In the genomic region with DNA sequence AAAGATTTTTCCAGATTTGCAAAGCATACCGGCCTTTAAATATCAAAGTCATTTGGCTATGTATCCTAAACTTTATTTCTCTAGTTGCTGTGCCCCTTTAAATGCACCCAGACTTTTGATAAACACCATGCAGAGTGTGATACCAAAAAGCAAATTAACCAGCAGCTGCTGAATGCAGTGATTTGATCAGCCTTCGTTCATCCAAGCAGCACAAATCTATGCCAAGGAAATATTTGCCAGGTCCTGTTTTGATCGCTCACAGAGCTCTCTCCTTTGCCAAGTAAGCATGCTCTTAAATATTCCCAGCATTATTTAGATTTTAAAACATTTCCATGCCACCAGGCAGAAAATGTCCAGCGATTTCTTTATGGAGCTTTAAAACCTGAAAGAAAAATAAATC, we compare ENCODE assay signal across 20 cellular contexts. TPM values are rescaled to one million over a fixed set of nuclear protein-coding genes. Genes with fewer than 3 reads are reported as not detected.
"Had no signal": no experiment of that assay in that cellular context is flagged by ENCODE, and none has a peak within 500 bp of the region (broad histone marks: within the 10 kb centered on the region; RNA-seq: fewer than 3 reads in every experiment).

No MANE protein-coding gene starts in this region.

- H3K27me3 ChIP-seq: body of pancreas, hepatocyte, right atrium auricular region, thyroid gland had no signal

- H3K4me3 Mint-ChIP-seq: activated naive CD4-positive, alpha-beta T cell treated with anti-CD3 and anti-CD28 coated beads for 36 hours; dendritic cell treated with granulocyte-macrophage colony-stimulating factor and Interleukin-4, amounts not matched to agents 40 ng/mL and 50 ng/mL, for 4 days; natural killer cell; T-helper 1 cell treated with Interleukin-12 subunit alpha and Interleukin-12 subunit beta and Interleukin-4 antibody, amounts not matched to agents 30 μg/mL and 1 μg/mL, for 36 hours had no signal

- H3K36me3 ChIP-seq: right atrium auricular region, thyroid gland had no signal

- ATAC-seq: body of pancreas, natural killer cell had no signal

- H3K4me3 ChIP-seq: body of pancreas, hepatocyte, right atrium auricular region, thyroid gland had no signal

- H3K27me3 Mint-ChIP-seq: dendritic cell treated with granulocyte-macrophage colony-stimulating factor and Interleukin-4, amounts not matched to agents 40 ng/mL and 50 ng/mL, for 4 days had no signal

- H3K27ac ChIP-seq: body of pancreas, hepatocyte, right atrium auricular region, thyroid gland had no signal

- H3K9me3 Mint-ChIP-seq: activated naive CD4-positive, alpha-beta T cell treated with anti-CD3 and anti-CD28 coated beads for 36 hours; dendritic cell treated with granulocyte-macrophage colony-stimulating factor and Interleukin-4, amounts not matched to agents 40 ng/mL and 50 ng/mL, for 4 days; T-helper 1 cell treated with Interleukin-12 subunit alpha and Interleukin-12 subunit beta and Interleukin-4 antibody, amounts not matched to agents 30 μg/mL and 1 μg/mL, for 36 hours had no signal

- H3K9me3 ChIP-seq: body of pancreas, right atrium auricular region, thyroid gland had no signal

- H3K27ac Mint-ChIP-seq: activated naive CD4-positive, alpha-beta T cell treated with anti-CD3 and anti-CD28 coated beads for 36 hours; dendritic cell treated with granulocyte-macrophage colony-stimulating factor and Interleukin-4, amounts not matched to agents 40 ng/mL and 50 ng/mL, for 4 days; natural killer cell; progenitor cell of endocrine pancreas; T-helper 1 cell treated with Interleukin-12 subunit alpha and Interleukin-12 subunit beta and Interleukin-4 antibody, amounts not matched to agents 30 μg/mL and 1 μg/mL, for 36 hours had no signal

- H3K36me3 Mint-ChIP-seq: natural killer cell had no signal

- H3K4me1 Mint-ChIP-seq: natural killer cell had no signal

- DNase-seq: activated CD4-positive, alpha-beta T cell treated with anti-CD3 and anti-CD28 coated beads for 4 hours; activated CD4-positive, alpha-beta T cell treated with anti-CD3 and anti-CD28 coated beads, Interleukin-2, amount 50 U/mL, for 48 hours; activated CD4-positive, CD25-positive, alpha-beta regulatory T cell; activated naive CD4-positive, alpha-beta T cell treated with anti-CD3 and anti-CD28 coated beads for 36 hours; activated T-cell treated with anti-CD3 and anti-CD28 coated beads, Interleukin-2, amount 50 U/mL, for 48 hours; body of pancreas; effector CD4-positive, alpha-beta T cell; foreskin fibroblast; midbrain; natural killer cell; stimulated activated CD4-positive, alpha-beta T cell treated with anti-CD3 and anti-CD28 coated beads, Interleukin-4, amount 100 ng/mL, for 24 hours; stimulated activated naive CD4-positive, alpha-beta T cell treated with Interleukin-2 at 50 U/mL for 16 hours; T1000; thyroid gland had no signal

- H3K4me1 ChIP-seq: body of pancreas, right atrium auricular region had no signal

RNA-seq across cellular contexts. Expression of a gene that starts 35.8 kb away (rescaled TPM):
- total RNA-seq: activated CD8-positive, alpha-beta memory T cell treated with anti-CD3 and anti-CD28 coated beads for 36 hours; activated naive CD4-positive, alpha-beta T cell treated with anti-CD3 and anti-CD28 coated beads for 36 hours; natural killer cell had no signal
